8 cellular contexts compared by ENCODE assay signal in genomic region chr22:38981005-38981658, GRCh38. TPM values are rescaled to one million over a fixed set of nuclear protein-coding genes. Genes with fewer than 3 reads are reported as not detected.
A peak's percentile ranks its signal among the peaks of the same experiment; 100 is the strongest.
DNase-seq lines count a peak whose midpoint lies in the region; ATAC-seq and TF ChIP-seq lines count a peak whose summit lies in the region.

No MANE protein-coding gene starts in this region.

- peak overlapping the region; percentile 24 for H3K4me2 ChIP-seq in neural progenitor cell

- peak; percentile 54 for TF ChIP-seq CTCF in neural progenitor cell (IDR thresholded peaks at IDR 0.05)

- H3K9me3 Mint-ChIP-seq in effector memory CD8-positive, alpha-beta T cell, result no peaks in the 10 kb centered on the region
- peaks cover 13% of the 10 kb centered on the region for H3K9me3 Mint-ChIP-seq in neural progenitor cell

- H3K4me1 ChIP-seq in neural progenitor cell, result peaks cover 7% of the 10 kb centered on the region

- H3K27ac ChIP-seq in neural progenitor cell, result no peak overlapping the region

- DNase-seq in DMS79 (lab: John Stamatoyannopoulos, UW) (peak; percentile 19), M059J (ENCODE audit: low read depth) (peak; percentile 34), neural progenitor cell (ENCODE audit: low spot score) (peak; percentile 66), AG08396 (ENCODE audit: low spot score) (no peak), superior temporal gyrus (ENCODE audit: extremely low spot score) (no peak)
- no peak for DNase-seq in effector memory CD8-positive, alpha-beta T cell
- DNase-seq in central memory CD4-positive, alpha-beta T cell, result no peak

- H4K20me1 ChIP-seq in neural progenitor cell (ENCODE audit: low read depth), result no peaks in the 10 kb centered on the region

- H3K27me3 Mint-ChIP-seq in effector memory CD8-positive, alpha-beta T cell, result no peaks in the 10 kb centered on the region
- peaks cover 14% of the 10 kb centered on the region for H3K27me3 Mint-ChIP-seq in neural progenitor cell (ENCODE audit: insufficient read depth, low read depth)

- no peak overlapping the region for H3K4me3 ChIP-seq in neural progenitor cell

- ATAC-seq in effector memory CD8-positive, alpha-beta T cell (replicated peaks), result no peak
- no peak for ATAC-seq in GM21786 (IDR thresholded peaks at IDR 0.05; ENCODE audit: unreplicated experiment)

- no peaks in the 10 kb centered on the region for H3K79me2 ChIP-seq in neural progenitor cell (ENCODE audit: low read depth)

- peak overlapping the region; percentile 40 for H2AFZ ChIP-seq in neural progenitor cell (replicated peaks)

- peak overlapping the region in 1 of 2 donors; percentile 89 for H3K27ac Mint-ChIP-seq in effector memory CD8-positive, alpha-beta T cell
- H3K27ac Mint-ChIP-seq in neural progenitor cell, result no peak overlapping the region

- H3F3A ChIP-seq in neural progenitor cell (ENCODE audit: low read depth), result peaks cover 7% of the 10 kb centered on the region

- H3K27me3 ChIP-seq in neural progenitor cell, result no peaks in the 10 kb centered on the region

- no peaks in the 10 kb centered on the region for H3K36me3 ChIP-seq in neural progenitor cell

- peaks cover 10% of the 10 kb centered on the region for H3K36me3 Mint-ChIP-seq in effector memory CD8-positive, alpha-beta T cell (ENCODE audit: insufficient read depth)
- peaks cover 4% of the 10 kb centered on the region for H3K36me3 Mint-ChIP-seq in neural progenitor cell

- no peak overlapping the region for H3K9ac ChIP-seq in neural progenitor cell

- H3K4me1 Mint-ChIP-seq in effector memory CD8-positive, alpha-beta T cell (ENCODE audit: low read depth in 2 of 2), result peaks cover 16 to 25% of the 10 kb centered on the region in 2 donors
- H3K4me1 Mint-ChIP-seq in neural progenitor cell, result peaks cover 18% of the 10 kb centered on the region

- H3K4me3 Mint-ChIP-seq in effector memory CD8-positive, alpha-beta T cell, result peak overlapping the region; percentile 88 to 90
- peak overlapping the region; percentile 33 for H3K4me3 Mint-ChIP-seq in neural progenitor cell

- no peaks in the 10 kb centered on the region for H3K9me3 ChIP-seq in neural progenitor cell (ENCODE audit: low read depth)

RNA-seq across cellular contexts. Expression of gene APOBEC3B, which starts 1.0 kb away (rescaled TPM):
- total RNA-seq in M059J (2014; rRNA removed; shearing (Covaris generic)), result 14.8 and 22.6 TPM in 2 replicates
- not detected in 2 replicates for total RNA-seq in neural progenitor cell (ENCODE audit: low replicate concordance)

RNA-seq across cellular contexts. Expression of gene APOBEC3A, which starts 23.7 kb away (rescaled TPM):
- not detected in 2 replicates for total RNA-seq in M059J (2014; rRNA removed; shearing (Covaris generic))
- not detected in 2 replicates for total RNA-seq in neural progenitor cell (ENCODE audit: low replicate concordance)

RNA-seq across cellular contexts. Expression of gene APOBEC3C, which starts 32.9 kb away (rescaled TPM):
- 10.0 and 13.8 TPM in 2 replicates for total RNA-seq in M059J (2014; rRNA removed; shearing (Covaris generic))
- 3.0 and 4.6 TPM in 2 replicates for total RNA-seq in neural progenitor cell (ENCODE audit: low replicate concordance)

RNA-seq across cellular contexts. Expression of gene APOBEC3D, which starts 39.8 kb away (rescaled TPM):
- 1.1 and 1.6 TPM in 2 replicates for total RNA-seq in M059J (2014; rRNA removed; shearing (Covaris generic))
- 0.26 and 0.87 TPM in 2 replicates for total RNA-seq in neural progenitor cell (ENCODE audit: low replicate concordance)

RNA-seq across cellular contexts. Expression of gene APOBEC3F, which starts 59.5 kb away (rescaled TPM):
- 4.8 and 6.1 TPM in 2 replicates for total RNA-seq in M059J (2014; rRNA removed; shearing (Covaris generic))
- total RNA-seq in neural progenitor cell (ENCODE audit: low replicate concordance), result 0.45 and 2.8 TPM in 2 replicates

Comparison
In these comparisons a context has a peak if more than half of its experiments do, and no peak if none do; other contexts are left out.
1. DNase-seq: peak in DMS79 (single experiment), M059J (single experiment) and neural progenitor cell (single experiment); none in effector memory CD8-positive, alpha-beta T cell (0 of 3), AG08396 (single experiment), central memory CD4-positive, alpha-beta T cell (single experiment) and superior temporal gyrus (single experiment).
2. RNA of gene APOBEC3B, which starts 1.0 kb away (total RNA-seq): 14.8 to 22.6 TPM in M059J; not detected in neural progenitor cell; every median in the first group is over 10 times any median in the second.